ENCODE assay signal across 21 cellular contexts in the genomic region with DNA sequence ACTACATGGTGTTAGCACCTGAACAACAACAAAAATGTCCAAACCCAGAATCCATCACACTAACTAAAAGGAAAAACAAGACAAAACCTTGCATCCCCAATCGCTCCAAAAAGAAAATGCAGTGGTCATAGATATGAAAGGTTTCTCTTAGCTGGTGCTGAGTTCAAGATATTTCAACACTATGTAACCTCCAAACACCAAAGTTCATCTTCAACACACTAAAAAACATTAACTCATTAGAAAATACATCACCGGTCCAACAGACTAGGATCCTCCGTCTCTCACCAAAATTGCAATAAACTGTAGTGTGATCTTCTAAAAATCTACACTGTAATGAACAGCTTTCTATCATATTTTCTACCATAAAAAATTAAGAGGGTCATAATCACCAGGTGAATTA.
DNase-seq lines count a peak whose midpoint lies in the region; ATAC-seq and TF ChIP-seq lines count a peak whose summit lies in the region.
"Had no signal": no experiment of that assay in that cellular context is flagged by ENCODE, and none has a peak within 500 bp of the region (broad histone marks: within the 10 kb centered on the region; RNA-seq: fewer than 3 reads in every experiment).

No MANE protein-coding gene starts in this region.

- no peak overlapping the region for H3K18ac ChIP-seq in H9 (ENCODE audit: insufficient read length, low read depth, low read length)

- intact Hi-C loops in dendritic cell treated with granulocyte-macrophage colony-stimulating factor and Interleukin-4, amounts not matched to agents 40 ng/mL and 50 ng/mL, for 4 days (cut with micrococcal nuclease): no loop called here
- intact Hi-C loops in right lobe of liver (cut with DNase I): loop anchor here in 1 of 2 donors (10.0 kb wide), 1 partner anchor 49 kb away; no protein-coding TSS in a partner anchor
- intact Hi-C loops in activated naive CD4-positive, alpha-beta T cell treated with anti-CD3 and anti-CD28 coated beads for 36 hours (cut with micrococcal nuclease): no loop called here

- no peaks in the 10 kb centered on the region for H3K27me3 Mint-ChIP-seq in activated T-cell treated with anti-CD3 and anti-CD28 coated beads, Interleukin-2, amount 50 U/mL, for 72 hours (ENCODE audit: low read depth)
- H3K27me3 Mint-ChIP-seq in activated T-cell treated with anti-CD3 and anti-CD28 coated beads, Interleukin-2, amount 50 U/mL, for 24 hours: no peaks in the 10 kb centered on the region
- no peaks in the 10 kb centered on the region for H3K27me3 Mint-ChIP-seq in H9 (ENCODE audit: low read depth)
- no peaks in the 10 kb centered on the region for H3K27me3 Mint-ChIP-seq in dendritic cell treated with granulocyte-macrophage colony-stimulating factor and Interleukin-4, amounts not matched to agents 40 ng/mL and 50 ng/mL, for 4 days
- no peaks in the 10 kb centered on the region for H3K27me3 Mint-ChIP-seq in activated naive CD4-positive, alpha-beta T cell treated with anti-CD3 and anti-CD28 coated beads for 36 hours (ENCODE audit: low read depth)
- H3K27me3 Mint-ChIP-seq: B cell; CD4-positive, CD25-positive, alpha-beta regulatory T cell had no signal

- no peak overlapping the region for H3K56ac ChIP-seq in H9 (ENCODE audit: insufficient read length, low read depth, low read length)

- H3K4me1 ChIP-seq in H9 (ENCODE audit: insufficient read depth, low read length) (no peaks in the 10 kb centered on the region), right lobe of liver (no peaks in the 10 kb centered on the region)
- H3K4me1 ChIP-seq: BLaER1, Caco-2 had no signal

- no peaks in the 10 kb centered on the region for H3K23me2 ChIP-seq in H9 (ENCODE audit: insufficient read length, low read depth, low read length, poor library complexity, severe bottlenecking)

- no peak overlapping the region for H2BK15ac ChIP-seq in H9 (ENCODE audit: low read depth, low read length)

- no peaks in the 10 kb centered on the region for H3K79me1 ChIP-seq in H9 (ENCODE audit: insufficient read depth, low read depth, low read length, poor library complexity, severe bottlenecking)

- H3K36me3 ChIP-seq in right lobe of liver: peaks cover 0 to 64% (median 25%) of the 10 kb centered on the region in 4 donors

- no peak overlapping the region for H4K91ac ChIP-seq in H9 (ENCODE audit: insufficient read length, low read depth, low read length)

- no peak overlapping the region for H2BK20ac ChIP-seq in H9 (ENCODE audit: low read depth, low read length, poor library complexity, severe bottlenecking)

- H4K8ac ChIP-seq in H9 (replicated peaks; ENCODE audit: insufficient read length, low read depth, low read length): no peak overlapping the region

- TF ChIP-seq CTCF in H9 (conservative IDR thresholded peaks at IDR 0.05): no peak
- TF ChIP-seq CTCF in right lobe of liver (IDR thresholded peaks at IDR 0.05): no peak

- H2BK120ac ChIP-seq in H9 (ENCODE audit: low read depth, low read length, poor library complexity, severe bottlenecking): no peak overlapping the region

- H3K9ac ChIP-seq in H9 (ENCODE audit: extremely low read depth, insufficient read length, low read length): no peak overlapping the region
- H3K9ac ChIP-seq: BLaER1, GM23248 had no signal

- H2BK12ac ChIP-seq in H9 (ENCODE audit: insufficient read length, low read depth, low read length): no peak overlapping the region

- H2AFZ ChIP-seq in H9 (ENCODE audit: low read length): no peak overlapping the region
- H2AFZ ChIP-seq: GM23248 had no signal

- no peak overlapping the region for H2AK5ac ChIP-seq in H9 (ENCODE audit: insufficient read length, low read length)

- H3T11ph ChIP-seq in H9 (ENCODE audit: low read length): no peak overlapping the region

- no peaks in the 10 kb centered on the region for H3K9me3 Mint-ChIP-seq in activated T-cell treated with anti-CD3 and anti-CD28 coated beads, Interleukin-2, amount 50 U/mL, for 72 hours
- H3K9me3 Mint-ChIP-seq in activated T-cell treated with anti-CD3 and anti-CD28 coated beads, Interleukin-2, amount 50 U/mL, for 24 hours: no peaks in the 10 kb centered on the region
- no peaks in the 10 kb centered on the region for H3K9me3 Mint-ChIP-seq in H9
- H3K9me3 Mint-ChIP-seq in dendritic cell treated with granulocyte-macrophage colony-stimulating factor and Interleukin-4, amounts not matched to agents 40 ng/mL and 50 ng/mL, for 4 days: no peaks in the 10 kb centered on the region
- H3K9me3 Mint-ChIP-seq in activated naive CD4-positive, alpha-beta T cell treated with anti-CD3 and anti-CD28 coated beads for 36 hours: no peaks in the 10 kb centered on the region
- H3K9me3 Mint-ChIP-seq: CD4-positive, CD25-positive, alpha-beta regulatory T cell; CD8-positive, alpha-beta T cell had no signal

- H3K9me3 ChIP-seq in H9 (ENCODE audit: control insufficient read depth, low read depth, low read length): no peaks in the 10 kb centered on the region
- H3K9me3 ChIP-seq in right lobe of liver: no peaks in the 10 kb centered on the region
- H3K9me3 ChIP-seq: BLaER1, Caco-2 had no signal

- H3K14ac ChIP-seq in H9 (ENCODE audit: insufficient read depth, low read length): no peak overlapping the region

- DNase-seq in activated T-cell treated with anti-CD3 and anti-CD28 coated beads, Interleukin-2, amount 50 U/mL, for 72 hours: no peak
- DNase-seq in activated T-cell treated with anti-CD3 and anti-CD28 coated beads, Interleukin-2, amount 50 U/mL, for 24 hours: no peak
- DNase-seq in H9 (no peak), right lobe of liver (no peak), HK-2 (ENCODE audit: unreplicated experiment) (no peak), GM03348 (ENCODE audit: low spot score) (no peak)
- DNase-seq in activated naive CD4-positive, alpha-beta T cell treated with anti-CD3 and anti-CD28 coated beads for 36 hours: no peak
- DNase-seq: Caco-2; CD4-positive, CD25-positive, alpha-beta regulatory T cell; CD8-positive, alpha-beta T cell; DMS153; DND-41; GM23248; H7 had no signal

- WGBS in H9 (ENCODE audit: extremely low coverage, insufficient read length, low lambda C conversion rate): no CpG with 5 or more reads among the region's 3 CpGs
- WGBS in right lobe of liver (ENCODE audit: insufficient coverage, low coverage, low lambda C conversion rate, missing lambda C conversion rate): 42% methylated on average over 3 of the region's 3 CpGs

- H3K27ac ChIP-seq in H9 (ENCODE audit: insufficient read length, low read depth, low read length) (no peak overlapping the region), right lobe of liver (no peak overlapping the region)
- H3K27ac ChIP-seq: 22Rv1, BLaER1, C4-2B, GM23248 had no signal

- H3K36me3 Mint-ChIP-seq in activated T-cell treated with anti-CD3 and anti-CD28 coated beads, Interleukin-2, amount 50 U/mL, for 72 hours (ENCODE audit: insufficient read depth in 2 of 2): peaks cover 12 to 41% of the 10 kb centered on the region in 2 donors
- H3K36me3 Mint-ChIP-seq in activated T-cell treated with anti-CD3 and anti-CD28 coated beads, Interleukin-2, amount 50 U/mL, for 24 hours (ENCODE audit: low read depth): peaks cover 89% of the 10 kb centered on the region
- peaks cover 13 to 77% (median 55%) of the 10 kb centered on the region in 3 experiments; a peak in 6 of 7 replicates for H3K36me3 Mint-ChIP-seq in H9 (ENCODE audit: insufficient read depth in 1 of 3, low read depth in 3 of 3)
- peaks cover 80% of the 10 kb centered on the region for H3K36me3 Mint-ChIP-seq in dendritic cell treated with granulocyte-macrophage colony-stimulating factor and Interleukin-4, amounts not matched to agents 40 ng/mL and 50 ng/mL, for 4 days (ENCODE audit: low read depth)
- H3K36me3 Mint-ChIP-seq in activated naive CD4-positive, alpha-beta T cell treated with anti-CD3 and anti-CD28 coated beads for 36 hours (ENCODE audit: low read depth): peaks cover 44% of the 10 kb centered on the region

- H3K27me3 ChIP-seq in H9 (ENCODE audit: insufficient read depth, low read length) (no peaks in the 10 kb centered on the region), right lobe of liver (no peaks in the 10 kb centered on the region)
- H3K27me3 ChIP-seq: BLaER1 had no signal

- H3K4me3 Mint-ChIP-seq in activated T-cell treated with anti-CD3 and anti-CD28 coated beads, Interleukin-2, amount 50 U/mL, for 72 hours: no peak overlapping the region
- H3K4me3 Mint-ChIP-seq in activated T-cell treated with anti-CD3 and anti-CD28 coated beads, Interleukin-2, amount 50 U/mL, for 24 hours: no peak overlapping the region
- no peak overlapping the region for H3K4me3 Mint-ChIP-seq in H9
- no peak overlapping the region for H3K4me3 Mint-ChIP-seq in dendritic cell treated with granulocyte-macrophage colony-stimulating factor and Interleukin-4, amounts not matched to agents 40 ng/mL and 50 ng/mL, for 4 days
- H3K4me3 Mint-ChIP-seq in activated naive CD4-positive, alpha-beta T cell treated with anti-CD3 and anti-CD28 coated beads for 36 hours: no peak overlapping the region
- H3K4me3 Mint-ChIP-seq: B cell; CD4-positive, CD25-positive, alpha-beta regulatory T cell; CD8-positive, alpha-beta T cell had no signal

- H4K5ac ChIP-seq in H9 (ENCODE audit: insufficient read length, low read depth, low read length): no peak overlapping the region

- no peak for ATAC-seq in activated T-cell treated with anti-CD3 and anti-CD28 coated beads, Interleukin-2, amount 50 U/mL, for 72 hours (replicated peaks in 1 of 2)
- peak in 3 of 4 donors; percentile 36 to 74 (median 61) for ATAC-seq in right lobe of liver
- ATAC-seq: CD8-positive, alpha-beta T cell; GM12878; HCT116 had no signal

- H3K4me3 ChIP-seq in right lobe of liver: no peak overlapping the region
- H3K4me3 ChIP-seq: BLaER1, GM12878, GM23248 had no signal

- no peak overlapping the region for H3K23ac ChIP-seq in H9 (ENCODE audit: insufficient read length, low read depth, low read length)

- H3K4me2 ChIP-seq in H9 (ENCODE audit: insufficient read depth, insufficient read length, low read length): no peak overlapping the region
- H3K4me2 ChIP-seq: BLaER1 had no signal

- H3K79me2 ChIP-seq in H9 (ENCODE audit: insufficient read depth, low read length): no peaks in the 10 kb centered on the region

- CTCF ChIA-PET in activated naive CD4-positive, alpha-beta T cell treated with anti-CD3 and anti-CD28 coated beads for 36 hours (lab: Charles Lee): no interaction called here

- H3K4ac ChIP-seq in H9 (ENCODE audit: low read depth, low read length): no peak overlapping the region

- no peak overlapping the region for H2BK5ac ChIP-seq in H9 (ENCODE audit: insufficient read length, low read length)

- peaks cover 13% of the 10 kb centered on the region for H3K4me1 Mint-ChIP-seq in activated T-cell treated with anti-CD3 and anti-CD28 coated beads, Interleukin-2, amount 50 U/mL, for 72 hours (ENCODE audit: low read depth)
- H3K4me1 Mint-ChIP-seq in activated T-cell treated with anti-CD3 and anti-CD28 coated beads, Interleukin-2, amount 50 U/mL, for 24 hours (ENCODE audit: low read depth): peaks cover 11% of the 10 kb centered on the region
- no peaks in the 10 kb centered on the region for H3K4me1 Mint-ChIP-seq in H9
- peaks cover 34% of the 10 kb centered on the region for H3K4me1 Mint-ChIP-seq in dendritic cell treated with granulocyte-macrophage colony-stimulating factor and Interleukin-4, amounts not matched to agents 40 ng/mL and 50 ng/mL, for 4 days (ENCODE audit: low read depth)
- H3K4me1 Mint-ChIP-seq in activated naive CD4-positive, alpha-beta T cell treated with anti-CD3 and anti-CD28 coated beads for 36 hours (ENCODE audit: low read depth): peaks cover 9% of the 10 kb centered on the region
- H3K4me1 Mint-ChIP-seq: B cell had no signal

- TF ChIP-seq POLR2A in right lobe of liver (IDR thresholded peaks at IDR 0.05): no peak

- H3K27ac Mint-ChIP-seq in activated T-cell treated with anti-CD3 and anti-CD28 coated beads, Interleukin-2, amount 50 U/mL, for 72 hours: peak overlapping the region; percentile 68
- no peak overlapping the region for H3K27ac Mint-ChIP-seq in activated T-cell treated with anti-CD3 and anti-CD28 coated beads, Interleukin-2, amount 50 U/mL, for 24 hours
- peak overlapping the region in 2 of 3 experiments; percentile 32 to 41; a peak in 2 of 7 replicates for H3K27ac Mint-ChIP-seq in H9
- peak overlapping the region; percentile 77 for H3K27ac Mint-ChIP-seq in dendritic cell treated with granulocyte-macrophage colony-stimulating factor and Interleukin-4, amounts not matched to agents 40 ng/mL and 50 ng/mL, for 4 days
- H3K27ac Mint-ChIP-seq in activated naive CD4-positive, alpha-beta T cell treated with anti-CD3 and anti-CD28 coated beads for 36 hours: no peak overlapping the region
- H3K27ac Mint-ChIP-seq: B cell; CD4-positive, CD25-positive, alpha-beta regulatory T cell; CD8-positive, alpha-beta T cell had no signal

- H4K20me1 ChIP-seq in H9 (ENCODE audit: control insufficient read depth, insufficient read depth, insufficient read length): no peaks in the 10 kb centered on the region
- H4K20me1 ChIP-seq: BLaER1 had no signal

Comparison
In these comparisons a context has a peak if more than half of its experiments do, and no peak if none do; other contexts are left out.
1. H3K27ac Mint-ChIP-seq: peak in activated T-cell treated with anti-CD3 and anti-CD28 coated beads, Interleukin-2, amount 50 U/mL, for 72 hours (single experiment), H9 (2 of 3) and dendritic cell treated with granulocyte-macrophage colony-stimulating factor and Interleukin-4, amounts not matched to agents 40 ng/mL and 50 ng/mL, for 4 days (single experiment); none in activated T-cell treated with anti-CD3 and anti-CD28 coated beads, Interleukin-2, amount 50 U/mL, for 24 hours (single experiment) and activated naive CD4-positive, alpha-beta T cell treated with anti-CD3 and anti-CD28 coated beads for 36 hours (single experiment).
2. ATAC-seq: peak in right lobe of liver (3 of 4); none in activated T-cell treated with anti-CD3 and anti-CD28 coated beads, Interleukin-2, amount 50 U/mL, for 72 hours (0 of 2).